In genomic region chr7:80063855-80064254, GRCh38 we compare ENCODE assay signal across 17 cellular contexts.
DNase-seq lines count a peak whose midpoint lies in the region; ATAC-seq and TF ChIP-seq lines count a peak whose summit lies in the region.
"Had no signal": no experiment of that assay in that cellular context is flagged by ENCODE, and none has a peak within 500 bp of the region (broad histone marks: within the 10 kb centered on the region; RNA-seq: fewer than 3 reads in every experiment).

No MANE protein-coding gene starts in this region.

- H2AFZ ChIP-seq in hepatocyte (no peak overlapping the region), neuronal stem cell (ENCODE audit: low read length) (peak overlapping the region; percentile 28)

- no peak overlapping the region for H3K18ac ChIP-seq in neuronal stem cell (ENCODE audit: low read length)

- intact Hi-C loops in stomach (cut with DNase I; ENCODE audit: low total_unique reads) = no loop called here
- intact Hi-C loops in ascending aorta (cut with DNase I) = loop anchor here (5.0 to 10.0 kb wide), 2 partner anchors 331 to 388 kb away; no protein-coding TSS in a partner anchor

- TF ChIP-seq CTCF in HFFc6 (IDR thresholded peaks at IDR 0.05) (no peak), hepatocyte (IDR thresholded peaks at IDR 0.05; ENCODE audit: poor library complexity) (no peak), stomach (IDR thresholded peaks at IDR 0.05) (no peak), ascending aorta (IDR thresholded peaks at IDR 0.05) (no peak)

- ATAC-seq in GM21723 (IDR thresholded peaks at IDR 0.05; ENCODE audit: unreplicated experiment) = no peak
- ATAC-seq: Panc1 had no signal

- H3K79me2 ChIP-seq in hepatocyte = no peaks in the 10 kb centered on the region

- no peak overlapping the region for H3K23ac ChIP-seq in neuronal stem cell (ENCODE audit: low read depth, low read length, poor library complexity)

- peaks cover 15% of the 10 kb centered on the region for H3K9me3 ChIP-seq in adipocyte (ENCODE audit: control insufficient read depth, low read length)
- H3K9me3 ChIP-seq in hepatocyte (ENCODE audit: low read depth) = no peaks in the 10 kb centered on the region
- H3K9me3 ChIP-seq in neuronal stem cell (replicated peaks in 1 of 2; ENCODE audit: control insufficient read depth in 2 of 2, insufficient read depth in 1 of 2, low read depth in 1 of 2, low read length in 2 of 2) = no peaks in the 10 kb centered on the region
- H3K9me3 ChIP-seq in stomach = peaks cover 0 to 16% (median 7%) of the 10 kb centered on the region in 4 donors
- H3K9me3 ChIP-seq in ascending aorta = no peaks in the 10 kb centered on the region
- H3K9me3 ChIP-seq: MG63 had no signal

- H3K27ac ChIP-seq in hepatocyte (no peak overlapping the region), neuronal stem cell (replicated peaks; ENCODE audit: low read length) (no peak overlapping the region), stomach (no peak overlapping the region), ascending aorta (no peak overlapping the region)
- H3K27ac ChIP-seq: C4-2B had no signal

- no peak overlapping the region for H2BK5ac ChIP-seq in neuronal stem cell (ENCODE audit: low read length)

- H3K9me2 ChIP-seq in hepatocyte (replicated peaks; ENCODE audit: insufficient read depth) = no peaks in the 10 kb centered on the region

- TF ChIP-seq EP300 in stomach (IDR thresholded peaks at IDR 0.05) = no peak

- peak overlapping the region; percentile 75 for H3K4me3 ChIP-seq in adipocyte (ENCODE audit: low read length)
- no peak overlapping the region for H3K4me3 ChIP-seq in hepatocyte
- H3K4me3 ChIP-seq in neuronal stem cell (ENCODE audit: low read length in 2 of 2) = no peak overlapping the region
- no peak overlapping the region for H3K4me3 ChIP-seq in stomach
- H3K4me3 ChIP-seq in ascending aorta = no peak overlapping the region
- H3K4me3 ChIP-seq: MG63 had no signal

- H3K79me1 ChIP-seq in neuronal stem cell (ENCODE audit: low read depth, low read length) = no peaks in the 10 kb centered on the region

- H3K4ac ChIP-seq in neuronal stem cell (ENCODE audit: low read length) = no peak overlapping the region

- peak overlapping the region; percentile 5; the same call in 1 of the 2 replicates for H3K4me3 Mint-ChIP-seq in HFFc6

- 49% methylated on average over 4 of the region's 4 CpGs for WGBS in hepatocyte (ENCODE audit: low lambda C conversion rate, missing lambda C conversion rate)
- WGBS in neuronal stem cell (ENCODE audit: extremely low coverage in 2 of 2, insufficient read length in 2 of 2, insufficient replicate concordance in 1 of 2), 2 donors = no CpG with 5 or more reads among the region's 4 CpGs
- WGBS in stomach, 5 donors = 18 to 37% (median 28%) methylated on average over 4 of the region's 4 CpGs

- no peak overlapping the region for H2BK120ac ChIP-seq in neuronal stem cell (ENCODE audit: low read depth, low read length)

- no peak overlapping the region for H3K27ac Mint-ChIP-seq in HFFc6

- H2BK12ac ChIP-seq in neuronal stem cell (ENCODE audit: low read length) = no peak overlapping the region

- H2AK5ac ChIP-seq in neuronal stem cell (ENCODE audit: low read depth, low read length) = no peak overlapping the region

- H3K4me1 ChIP-seq in adipocyte (ENCODE audit: control insufficient read depth, insufficient read depth, low read length) = peaks cover 9% of the 10 kb centered on the region
- no peaks in the 10 kb centered on the region for H3K4me1 ChIP-seq in hepatocyte (ENCODE audit: insufficient read depth)
- no peaks in the 10 kb centered on the region for H3K4me1 ChIP-seq in neuronal stem cell (ENCODE audit: control insufficient read depth in 2 of 2, insufficient read depth in 1 of 2, low read depth in 1 of 2, low read length in 2 of 2)
- H3K4me1 ChIP-seq in stomach = peaks cover 0 to 7% (median 3%) of the 10 kb centered on the region in 4 donors
- no peaks in the 10 kb centered on the region for H3K4me1 ChIP-seq in ascending aorta

- H3K36me3 ChIP-seq in adipocyte (ENCODE audit: control insufficient read depth, insufficient read depth, low read length, severe bottlenecking) (no peaks in the 10 kb centered on the region), hepatocyte (replicated peaks; ENCODE audit: insufficient read depth, low read depth) (no peaks in the 10 kb centered on the region), neuronal stem cell (replicated peaks in 1 of 2; ENCODE audit: control insufficient read depth in 2 of 2, insufficient read depth in 2 of 2, low read length in 2 of 2) (no peaks in the 10 kb centered on the region), stomach (no peaks in the 10 kb centered on the region), ascending aorta (no peaks in the 10 kb centered on the region)
- H3K36me3 ChIP-seq: MG63 had no signal

- H3K27me3 Mint-ChIP-seq in HFFc6 (ENCODE audit: insufficient read depth) = peaks cover 2% of the 10 kb centered on the region; the same call in 1 of the 2 replicates

- H3K27me3 ChIP-seq in adipocyte (replicated peaks; ENCODE audit: control insufficient read depth, insufficient read depth, low read length) = no peaks in the 10 kb centered on the region
- no peaks in the 10 kb centered on the region for H3K27me3 ChIP-seq in hepatocyte
- no peaks in the 10 kb centered on the region for H3K27me3 ChIP-seq in neuronal stem cell (ENCODE audit: control insufficient read depth in 3 of 3, insufficient read depth in 3 of 3, low read depth in 1 of 3, low read length in 3 of 3)
- no peaks in the 10 kb centered on the region for H3K27me3 ChIP-seq in stomach
- H3K27me3 ChIP-seq in ascending aorta = no peaks in the 10 kb centered on the region
- H3K27me3 ChIP-seq: MG63 had no signal

- H3K4me2 ChIP-seq in hepatocyte (peak overlapping the region; percentile 39), neuronal stem cell (ENCODE audit: insufficient read depth, low read length, poor library complexity, severe bottlenecking) (no peak overlapping the region)

- H3K14ac ChIP-seq in neuronal stem cell (ENCODE audit: low read length) = no peak overlapping the region

- no peak for TF ChIP-seq POLR2A in stomach (IDR thresholded peaks at IDR 0.05)

- H3K9ac ChIP-seq in adipocyte (ENCODE audit: low read length) (peak overlapping the region; percentile 50), neuronal stem cell (ENCODE audit: low read depth, low read length, poor library complexity) (no peak overlapping the region)

- peaks cover 7% of the 10 kb centered on the region for H3K4me1 Mint-ChIP-seq in HFFc6 (ENCODE audit: low read depth)

- DNase-seq in HFFc6 (no peak), adipocyte (ENCODE audit: low read depth) (no peak), hepatocyte (ENCODE audit: low spot score) (no peak), neuronal stem cell (ENCODE audit: low spot score) (no peak), stomach (no peak), ascending aorta (ENCODE audit: low spot score in 2 of 2) (no peak), NCI-H748 (lab: John Stamatoyannopoulos, UW; ENCODE audit: unreplicated experiment) (no peak)
- DNase-seq: GDM1, Kasumi-1, MG63, NCI-H1417, NCI-H1694 treated with DMSO at 0.1 percent for 48 hours, NCI-H748 treated with DMSO at 0.1 percent for 48 hours, SIG-M5 had no signal

- H4K20me1 ChIP-seq in hepatocyte (ENCODE audit: insufficient read depth, poor library complexity, severe bottlenecking) = no peaks in the 10 kb centered on the region

- H2BK15ac ChIP-seq in neuronal stem cell (ENCODE audit: low read length) = no peak overlapping the region

- peaks cover 31% of the 10 kb centered on the region for H3K9me3 Mint-ChIP-seq in HFFc6

- peaks cover 33% of the 10 kb centered on the region for H3K36me3 Mint-ChIP-seq in HFFc6 (ENCODE audit: low read depth)

- no peak overlapping the region for H4K8ac ChIP-seq in neuronal stem cell (ENCODE audit: low read depth, low read length)

- H4K91ac ChIP-seq in neuronal stem cell (ENCODE audit: low read depth, low read length, poor library complexity) = no peak overlapping the region
